Comparison of ENCODE assay signal across 34 cellular contexts in the genomic region with DNA sequence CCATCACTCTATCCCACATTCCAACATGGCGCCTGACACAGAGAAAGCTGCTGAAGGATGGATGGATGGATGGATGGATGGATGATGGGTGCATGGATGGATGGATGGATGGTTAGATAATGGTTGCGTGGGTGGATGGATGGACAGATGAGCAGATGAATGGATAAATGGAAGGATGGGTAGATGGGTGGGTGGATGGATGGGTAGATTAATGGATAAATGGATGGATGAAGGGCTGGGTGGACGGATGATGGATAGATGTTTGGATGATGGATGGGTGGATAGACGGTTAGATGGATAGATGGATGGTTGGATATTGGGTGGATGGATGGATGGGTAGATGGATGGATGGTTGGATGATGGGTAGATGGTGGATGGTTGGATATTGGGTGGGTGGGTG. TPM values are rescaled to one million over a fixed set of nuclear protein-coding genes. Genes with fewer than 3 reads are reported as not detected.
"Had no signal": no experiment of that assay in that cellular context is flagged by ENCODE, and none has a peak within 500 bp of the region (broad histone marks: within the 10 kb centered on the region; RNA-seq: fewer than 3 reads in every experiment).

No MANE protein-coding gene starts in this region.

- ATAC-seq: activated CD8-positive, alpha-beta T cell treated with anti-CD3 and anti-CD28 coated beads, Interleukin-2, amount 10 ng/mL, durations not matched to agents 7 days and 5 days; Right ventricle myocardium inferior had no signal

- H3K36me3 Mint-ChIP-seq: brain had no signal

- H3K4me3 Mint-ChIP-seq: activated CD8-positive, alpha-beta T cell treated with anti-CD3 and anti-CD28 coated beads, Interleukin-2, amount 10 ng/mL, durations not matched to agents 7 days and 5 days; activated T-cell treated with anti-CD3 and anti-CD28 coated beads, Interleukin-2, amount 50 U/mL, for 24 hours had no signal

- FAIRE-seq: bronchial epithelial cell, RCC 7860 had no signal

- DNase-seq: activated CD4-positive, alpha-beta T cell treated with anti-CD3 and anti-CD28 coated beads for 1 hour; activated CD4-positive, alpha-beta T cell treated with anti-CD3 and anti-CD28 coated beads for 48 hours; activated CD4-positive, alpha-beta T cell treated with anti-CD3 and anti-CD28 coated beads, Interleukin-2, amount 50 U/mL, for 48 hours; activated CD4-positive, CD25-positive, alpha-beta regulatory T cell; activated CD8-positive, alpha-beta T cell treated with anti-CD3 and anti-CD28 coated beads, Interleukin-2, amount 10 ng/mL, durations not matched to agents 7 days and 5 days; activated effector memory CD4-positive, alpha-beta T cell treated with Interleukin-2 at 50 U/mL for 16 hours; activated naive CD4-positive, alpha-beta T cell treated with anti-CD3 and anti-CD28 coated beads, Interleukin-2, amount 50 U/mL, for 16 hours; activated T-cell treated with anti-CD3 and anti-CD28 coated beads, Interleukin-2, amount 50 U/mL, for 24 hours; anterior cingulate cortex; caudate nucleus; cerebellar nuclear complex; NCI-H1092 treated with DMSO at 0.1 percent for 48 hours; NCI-H1417; NCI-H146; NCI-H187; NCI-H2029 treated with DMSO at 0.1 percent for 48 hours; NCI-H2107; NCI-H2171; NCI-H510A; NCI-H526; NCI-H748 treated with DMSO at 0.1 percent for 48 hours; NK-92 treated with Interleukin-12 subunit alpha and Interleukin-12 subunit beta, amount 100 ng/mL, for 24 hours; PC-9; SW 1271; T-helper 2 cell; T-helper 9 cell; WERI-Rb-1 had no signal

- H3K27me3 Mint-ChIP-seq: activated T-cell treated with anti-CD3 and anti-CD28 coated beads, Interleukin-2, amount 50 U/mL, for 24 hours; brain had no signal

- H3K4me3 ChIP-seq: PC-9 had no signal

- H2AFZ ChIP-seq: PC-9 had no signal

- H3K4me2 ChIP-seq: PC-9 had no signal

- H3K27ac ChIP-seq: PC-9, RWPE1, WERI-Rb-1 had no signal

- H3K4me1 Mint-ChIP-seq: brain had no signal

- H3K27ac Mint-ChIP-seq: activated CD8-positive, alpha-beta T cell treated with anti-CD3 and anti-CD28 coated beads, Interleukin-2, amount 10 ng/mL, durations not matched to agents 7 days and 5 days; activated T-cell treated with anti-CD3 and anti-CD28 coated beads, Interleukin-2, amount 50 U/mL, for 24 hours had no signal

- H3K36me3 ChIP-seq: WERI-Rb-1 had no signal

RNA-seq across cellular contexts. Expression of a gene that starts 4.5 kb away (rescaled TPM):
- total RNA-seq: bronchial epithelial cell, M059J had no signal

RNA-seq across cellular contexts. Expression of a gene that starts 20.7 kb away (rescaled TPM):
- total RNA-seq: M059J, OCI-LY7 had no signal

RNA-seq across cellular contexts. Expression of a gene that starts 26.2 kb away (rescaled TPM):
- total RNA-seq: activated CD8-positive, alpha-beta T cell treated with anti-CD3 and anti-CD28 coated beads, Interleukin-2, amount 10 ng/mL, durations not matched to agents 7 days and 5 days; bronchial epithelial cell; M059J; OCI-LY7 had no signal
